ENCODE assay signal across 21 cellular contexts in the genomic region with DNA sequence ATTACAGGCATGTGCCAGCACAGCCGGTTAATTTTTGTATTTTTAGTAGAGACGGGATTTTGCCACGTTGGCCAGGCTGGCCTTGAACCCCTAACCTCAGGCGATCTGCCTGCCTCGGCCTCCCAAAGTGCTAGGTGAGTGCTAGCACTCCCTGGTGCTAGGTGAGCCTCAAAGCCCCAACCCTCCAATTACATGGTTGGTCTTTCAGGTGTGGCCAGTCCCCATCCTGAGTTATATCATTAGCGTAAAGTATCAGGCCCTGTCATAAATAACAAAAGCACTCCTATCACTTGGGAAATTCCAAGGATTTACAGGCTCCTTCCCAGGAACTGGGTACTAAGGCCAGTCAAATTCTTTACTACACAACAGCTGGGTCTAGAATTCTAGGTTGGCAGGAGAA.
"Had no signal": no experiment of that assay in that cellular context is flagged by ENCODE, and none has a peak within 500 bp of the region (broad histone marks: within the 10 kb centered on the region; RNA-seq: fewer than 3 reads in every experiment).

No MANE protein-coding gene starts in this region.

- DNase-seq: IMR-90, Karpas-422, KG1, MM.1S, NCI-H1092 treated with DMSO at 0.1 percent for 48 hours, NCI-H1436, NCI-H187, NCI-H2029, NCI-H2081 treated with DMSO at 0.1 percent for 48 hours, NCI-H2171, NCI-H226, NCI-H446, NCI-H510A, NCI-H524 treated with DMSO at 0.1 percent for 48 hours, NCI-H69, NCI-H774, RPMI8226, SHP77, SJCRH30 had no signal

- ATAC-seq: HepG2, SK-N-SH treated with all-trans-retinoic acid at 6 μM for 48 hours had no signal

- H3K9me3 ChIP-seq: SJCRH30 had no signal

- H3K4me1 ChIP-seq: SJCRH30 had no signal

- H3K4me3 ChIP-seq: SJCRH30 had no signal

- H3K27ac ChIP-seq: SJCRH30 had no signal

- H3K27me3 ChIP-seq: SJCRH30 had no signal
